ENCODE assay signal across 9 cellular contexts in genomic region chr2:234003972-234004617, GRCh38. TPM values are rescaled to one million over a fixed set of nuclear protein-coding genes. Genes with fewer than 3 reads are reported as not detected.
DNase-seq lines count a peak whose midpoint lies in the region; ATAC-seq and TF ChIP-seq lines count a peak whose summit lies in the region.
"Had no signal": no experiment of that assay in that cellular context is flagged by ENCODE, and none has a peak within 500 bp of the region (broad histone marks: within the 10 kb centered on the region; RNA-seq: fewer than 3 reads in every experiment).

No MANE protein-coding gene starts in this region.

- H3K36me3 Mint-ChIP-seq in T-helper 17 cell (ENCODE audit: low read depth): no peaks in the 10 kb centered on the region
- H3K36me3 Mint-ChIP-seq: memory B cell had no signal

- H3K4me3 ChIP-seq in AG04450 (ENCODE audit: low read depth, low read length) (no peak overlapping the region), HFF-Myc (replicated peaks; ENCODE audit: low read depth, low read length) (no peak overlapping the region), foreskin fibroblast (ENCODE audit: low read depth in 1 of 2, low read length in 2 of 2) (no peak overlapping the region)

- H3K27me3 ChIP-seq in AG04450 (ENCODE audit: control insufficient read depth, insufficient read depth, low read length): no peaks in the 10 kb centered on the region

- peak overlapping the region; percentile 49 for H3K27ac ChIP-seq in AG04450 (ENCODE audit: low read depth, low read length)

- TF ChIP-seq CTCF in AG04450 (IDR thresholded peaks at IDR 0.05; ENCODE audit: low read depth, low read length) (no peak), HFF-Myc (IDR thresholded peaks at IDR 0.05; ENCODE audit: low read depth, low read length, missing control alignments) (no peak), foreskin fibroblast (IDR thresholded peaks at IDR 0.05; ENCODE audit: low read depth, low read length) (no peak)

- CTCF ChIA-PET in AG04450 (lab: Charles Lee): no interaction called here

- peaks cover 22% of the 10 kb centered on the region for H3K4me1 Mint-ChIP-seq in T-helper 17 cell
- H3K4me1 Mint-ChIP-seq: memory B cell had no signal

- H3K27me3 Mint-ChIP-seq in T-helper 17 cell: no peaks in the 10 kb centered on the region

- ATAC-seq in SK-N-SH treated with all-trans-retinoic acid at 6 μM for 48 hours (peak; percentile 99), T-helper 17 cell (no peak), HG03460 (IDR thresholded peaks at IDR 0.05; ENCODE audit: unreplicated experiment) (no peak)

- POLR2A ChIA-PET in AG04450 (lab: Yijun Ruan, JAX): interaction anchor here (0.6 to 0.7 kb wide), 2 partner anchors 22 to 64 kb away, joined by 3 read pairs; no protein-coding TSS in a partner anchor

- H3K9me3 ChIP-seq in AG04450 (ENCODE audit: control insufficient read depth, insufficient read depth, low read length): no peaks in the 10 kb centered on the region
- H3K9me3 ChIP-seq in T-helper 17 cell (ENCODE audit: control insufficient read depth, low read length, poor library complexity, severe bottlenecking): no peaks in the 10 kb centered on the region

- H3K4me3 Mint-ChIP-seq in T-helper 17 cell: no peak overlapping the region
- H3K4me3 Mint-ChIP-seq: memory B cell had no signal

- H3K27ac Mint-ChIP-seq in T-helper 17 cell: no peak overlapping the region
- H3K27ac Mint-ChIP-seq: memory B cell had no signal

- DNase-seq in AG04450 (ENCODE audit: low read depth, low spot score) (peak; percentile 77), HFF-Myc (ENCODE audit: extremely low read depth, low read depth) (peak; percentile 52), foreskin fibroblast (peak; percentile 93 to 96), T-helper 17 cell (no peak), NCI-H345 (lab: John Stamatoyannopoulos, UW) (no peak), Kasumi-1 (lab: John Stamatoyannopoulos, UW) (no peak)

TF ChIP-seq in SK-N-SH treated with all-trans-retinoic acid at 6 μM for 48 hours, 23 proteins besides CTCF, POLR2A, EP300 and RAD21:
- peak; percentile 47; the same call in 1 of the 2 replicates for TF ChIP-seq PATZ1 (CRISPR knock-in tag; IDR thresholded peaks at IDR 0.05; ENCODE audit: borderline replicate concordance)
- TF ChIP-seq, protein P1, sequence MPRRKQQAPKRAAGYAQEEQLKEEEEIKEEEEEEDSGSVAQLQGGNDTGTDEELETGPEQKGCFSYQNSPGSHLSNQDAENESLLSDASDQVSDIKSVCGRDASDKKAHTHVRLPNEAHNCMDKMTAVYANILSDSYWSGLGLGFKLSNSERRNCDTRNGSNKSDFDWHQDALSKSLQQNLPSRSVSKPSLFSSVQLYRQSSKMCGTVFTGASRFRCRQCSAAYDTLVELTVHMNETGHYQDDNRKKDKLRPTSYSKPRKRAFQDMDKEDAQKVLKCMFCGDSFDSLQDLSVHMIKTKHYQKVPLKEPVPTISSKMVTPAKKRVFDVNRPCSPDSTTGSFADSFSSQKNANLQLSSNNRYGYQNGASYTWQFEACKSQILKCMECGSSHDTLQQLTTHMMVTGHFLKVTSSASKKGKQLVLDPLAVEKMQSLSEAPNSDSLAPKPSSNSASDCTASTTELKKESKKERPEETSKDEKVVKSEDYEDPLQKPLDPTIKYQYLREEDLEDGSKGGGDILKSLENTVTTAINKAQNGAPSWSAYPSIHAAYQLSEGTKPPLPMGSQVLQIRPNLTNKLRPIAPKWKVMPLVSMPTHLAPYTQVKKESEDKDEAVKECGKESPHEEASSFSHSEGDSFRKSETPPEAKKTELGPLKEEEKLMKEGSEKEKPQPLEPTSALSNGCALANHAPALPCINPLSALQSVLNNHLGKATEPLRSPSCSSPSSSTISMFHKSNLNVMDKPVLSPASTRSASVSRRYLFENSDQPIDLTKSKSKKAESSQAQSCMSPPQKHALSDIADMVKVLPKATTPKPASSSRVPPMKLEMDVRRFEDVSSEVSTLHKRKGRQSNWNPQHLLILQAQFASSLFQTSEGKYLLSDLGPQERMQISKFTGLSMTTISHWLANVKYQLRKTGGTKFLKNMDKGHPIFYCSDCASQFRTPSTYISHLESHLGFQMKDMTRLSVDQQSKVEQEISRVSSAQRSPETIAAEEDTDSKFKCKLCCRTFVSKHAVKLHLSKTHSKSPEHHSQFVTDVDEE (CRISPR knock-in tag; IDR thresholded peaks at IDR 0.05): no peak
- peak; percentile 51; the same call in 1 of the 2 replicates for TF ChIP-seq ZFP3 (CRISPR knock-in tag; IDR thresholded peaks at IDR 0.05)
- TF ChIP-seq, protein P2, sequence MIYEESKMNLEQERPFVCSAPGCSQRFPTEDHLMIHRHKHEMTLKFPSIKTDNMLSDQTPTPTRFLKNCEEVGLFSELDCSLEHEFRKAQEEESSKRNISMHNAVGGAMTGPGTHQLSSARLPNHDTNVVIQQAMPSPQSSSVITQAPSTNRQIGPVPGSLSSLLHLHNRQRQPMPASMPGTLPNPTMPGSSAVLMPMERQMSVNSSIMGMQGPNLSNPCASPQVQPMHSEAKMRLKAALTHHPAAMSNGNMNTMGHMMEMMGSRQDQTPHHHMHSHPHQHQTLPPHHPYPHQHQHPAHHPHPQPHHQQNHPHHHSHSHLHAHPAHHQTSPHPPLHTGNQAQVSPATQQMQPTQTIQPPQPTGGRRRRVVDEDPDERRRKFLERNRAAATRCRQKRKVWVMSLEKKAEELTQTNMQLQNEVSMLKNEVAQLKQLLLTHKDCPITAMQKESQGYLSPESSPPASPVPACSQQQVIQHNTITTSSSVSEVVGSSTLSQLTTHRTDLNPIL (CRISPR knock-in tag; IDR thresholded peaks at IDR 0.05; ENCODE audit: low read depth): peak; percentile 60
- TF ChIP-seq, protein P3, sequence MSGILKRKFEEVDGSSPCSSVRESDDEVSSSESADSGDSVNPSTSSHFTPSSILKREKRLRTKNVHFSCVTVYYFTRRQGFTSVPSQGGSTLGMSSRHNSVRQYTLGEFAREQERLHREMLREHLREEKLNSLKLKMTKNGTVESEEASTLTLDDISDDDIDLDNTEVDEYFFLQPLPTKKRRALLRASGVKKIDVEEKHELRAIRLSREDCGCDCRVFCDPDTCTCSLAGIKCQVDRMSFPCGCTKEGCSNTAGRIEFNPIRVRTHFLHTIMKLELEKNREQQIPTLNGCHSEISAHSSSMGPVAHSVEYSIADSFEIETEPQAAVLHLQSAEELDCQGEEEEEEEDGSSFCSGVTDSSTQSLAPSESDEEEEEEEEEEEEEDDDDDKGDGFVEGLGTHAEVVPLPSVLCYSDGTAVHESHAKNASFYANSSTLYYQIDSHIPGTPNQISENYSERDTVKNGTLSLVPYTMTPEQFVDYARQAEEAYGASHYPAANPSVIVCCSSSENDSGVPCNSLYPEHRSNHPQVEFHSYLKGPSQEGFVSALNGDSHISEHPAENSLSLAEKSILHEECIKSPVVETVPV (CRISPR knock-in tag; IDR thresholded peaks at IDR 0.05): no peak
- no peak for TF ChIP-seq ZNF565 (CRISPR knock-in tag; conservative IDR thresholded peaks at IDR 0.05; ENCODE audit: low read depth)
- no peak for TF ChIP-seq SNAI2 (CRISPR knock-in tag; IDR thresholded peaks at IDR 0.05)

RNA-seq across cellular contexts. Expression of gene SPP2, which starts 46.4 kb away (rescaled TPM):
- polyA plus RNA-seq in AG04450 (2011; rRNA removed): not detected in 2 replicates
- polyA minus RNA-seq in AG04450 (2011; rRNA and poly(A)+ RNA removed): not detected in 2 replicates
- total RNA-seq in T-helper 17 cell: not detected

Comparison
In these comparisons a context has a peak if more than half of its experiments do, and no peak if none do; other contexts are left out.
1. DNase-seq: peak in AG04450 (single experiment), HFF-Myc (single experiment) and foreskin fibroblast (2 of 2); none in T-helper 17 cell (0 of 3), NCI-H345 (single experiment) and Kasumi-1 (0 of 2).